ENCODE assay signal across 8 cellular contexts in the genomic region with DNA sequence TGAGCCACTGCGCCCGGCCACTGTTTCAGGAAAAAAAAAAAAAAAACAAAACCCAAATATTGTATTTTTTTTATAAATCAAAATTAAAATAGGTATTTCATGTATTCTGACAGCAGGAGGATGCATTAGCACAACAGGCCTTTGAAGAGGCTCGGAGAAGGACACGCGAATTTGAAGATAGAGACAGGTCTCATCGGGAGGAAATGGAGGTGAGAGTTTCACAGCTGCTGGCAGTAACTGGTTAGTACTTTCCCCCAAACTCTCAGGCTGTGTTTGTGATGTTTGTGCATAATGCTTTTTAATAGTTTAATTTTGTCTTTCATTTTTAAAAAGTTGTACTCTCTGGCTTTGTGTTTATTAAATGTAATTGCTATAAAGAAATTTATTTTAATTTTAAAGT.
"Had no signal": no experiment of that assay in that cellular context is flagged by ENCODE, and none has a peak within 500 bp of the region (broad histone marks: within the 10 kb centered on the region; RNA-seq: fewer than 3 reads in every experiment).

No MANE protein-coding gene starts in this region.

- H3K27me3 Mint-ChIP-seq: IgD-negative memory B cell had no signal

- FAIRE-seq: H1, H54, HTR-8/SVneo had no signal

- DNase-seq: H9, HCEC 1CT, KBM-7 had no signal

- H3K4me3 Mint-ChIP-seq: GM23338, H9, IgD-negative memory B cell had no signal

- H3K4me3 ChIP-seq: GM23338 had no signal

- H3K4me2 ChIP-seq: GM23338 had no signal

- H2AFZ ChIP-seq: GM23338 had no signal

- H3K9me3 Mint-ChIP-seq: GM23338, H9, IgD-negative memory B cell had no signal

- ATAC-seq: GM23338 had no signal

- H3K4me1 Mint-ChIP-seq: GM23338, H9 had no signal

- H3K27ac Mint-ChIP-seq: GM23338, H9 had no signal
